10 cellular contexts compared by ENCODE assay signal in genomic region chr16:66979011-66979717, GRCh38. TPM values are rescaled to one million over a fixed set of nuclear protein-coding genes. Genes with fewer than 3 reads are reported as not detected.
A peak's percentile ranks its signal among the peaks of the same experiment; 100 is the strongest.
DNase-seq lines count a peak whose midpoint lies in the region; TF ChIP-seq lines count a peak whose summit lies in the region.
"Had no signal": no experiment of that assay in that cellular context is flagged by ENCODE, and none has a peak within 500 bp of the region (broad histone marks: within the 10 kb centered on the region; RNA-seq: fewer than 3 reads in every experiment).

No MANE protein-coding gene starts in this region.

- H3K4me3 ChIP-seq in left ventricle myocardium inferior (no peak overlapping the region), brain microvascular endothelial cell (ENCODE audit: low read depth, low read length) (no peak overlapping the region)

- intact Hi-C loops in left ventricle myocardium inferior (cut with micrococcal nuclease), result loop anchor here (5.0 kb wide), 1 partner anchor 173 kb away; the partner anchor contains the start of gene B3GNT9

- H3K9me3 ChIP-seq in left ventricle myocardium inferior (replicated peaks), result no peaks in the 10 kb centered on the region
- H3K9me3 ChIP-seq: BE2C had no signal

- H3K27ac ChIP-seq in left ventricle myocardium inferior (replicated peaks) (no peak overlapping the region), brain microvascular endothelial cell (no peak overlapping the region)
- H3K27ac ChIP-seq: epithelial cell of prostate had no signal

- no peaks in the 10 kb centered on the region for H3K4me1 ChIP-seq in left ventricle myocardium inferior

- in situ Hi-C loops in brain microvascular endothelial cell (cut with HindIII; ENCODE audit: low pct_ligation_motif_present, low sequenced_read_pairs), result no loop called here

- DNase-seq in A172 (ENCODE audit: low spot score) (peak; percentile 33), LHCN-M2 (ENCODE audit: low read depth) (peak; percentile 17), left ventricle myocardium inferior (peak; percentile 48), brain microvascular endothelial cell (no peak), DMS79 (lab: John Stamatoyannopoulos, UW) (no peak), T-helper 9 cell (no peak)
- DNase-seq: activated T-cell treated with anti-CD3 and anti-CD28 coated beads for 4 hours, BE2C, naive B cell had no signal

- TF ChIP-seq CTCF in left ventricle myocardium inferior (IDR thresholded peaks at IDR 0.05; ENCODE audit: borderline replicate concordance) (no peak), brain microvascular endothelial cell (IDR thresholded peaks at IDR 0.05; ENCODE audit: low read depth, low read length, missing control alignments) (no peak)

- H3K36me3 ChIP-seq in left ventricle myocardium inferior, result no peaks in the 10 kb centered on the region
- no peaks in the 10 kb centered on the region for H3K36me3 ChIP-seq in brain microvascular endothelial cell (replicated peaks)
- H3K36me3 ChIP-seq: BE2C had no signal

- H3K27me3 ChIP-seq in left ventricle myocardium inferior (ENCODE audit: low read depth), result peaks cover 7% of the 10 kb centered on the region
- H3K27me3 ChIP-seq in brain microvascular endothelial cell (replicated peaks), result no peaks in the 10 kb centered on the region
- H3K27me3 ChIP-seq: BE2C had no signal

RNA-seq across cellular contexts. Expression of gene CES4A, which starts 9.2 kb away (rescaled TPM):
- total RNA-seq in A172 (2014; rRNA removed; shearing (Covaris generic)), result not detected in 2 replicates
- 0.06 and 0.77 TPM in 2 replicates for total RNA-seq in LHCN-M2 (2014; rRNA removed)
- 0.06 TPM for polyA plus RNA-seq in LHCN-M2 (2012)
- total RNA-seq in left ventricle myocardium inferior, result 11.0 TPM

RNA-seq across cellular contexts. Expression of gene CES3, which starts 18.1 kb away (rescaled TPM):
- total RNA-seq in A172 (2014; rRNA removed; shearing (Covaris generic)), result 0.05 and 0.17 TPM in 2 replicates
- total RNA-seq in LHCN-M2 (2014; rRNA removed) (0.75 and 0.96 TPM in 2 replicates), left ventricle myocardium inferior (1.0 TPM)
- polyA plus RNA-seq in LHCN-M2 (2012), result 0.05 TPM

RNA-seq across cellular contexts. Expression of gene CES2, which starts 43.8 kb away (rescaled TPM):
- total RNA-seq in A172 (2014; rRNA removed; shearing (Covaris generic)), result 19.7 TPM in 2 replicates
- total RNA-seq in LHCN-M2 (2014; rRNA removed), result 45.8 and 53.4 TPM in 2 replicates
- 29.1 TPM for polyA plus RNA-seq in LHCN-M2 (2012)
- 88.5 TPM for total RNA-seq in left ventricle myocardium inferior

RNA-seq across cellular contexts. Expression of gene CIAO2B, which starts 45.0 kb away (rescaled TPM):
- total RNA-seq in A172 (2014; rRNA removed; shearing (Covaris generic)), result 150 and 174 TPM in 2 replicates
- total RNA-seq in LHCN-M2 (2014; rRNA removed), result 147 and 148 TPM in 2 replicates
- 252 TPM for polyA plus RNA-seq in LHCN-M2 (2012)
- 127 TPM for total RNA-seq in left ventricle myocardium inferior

RNA-seq across cellular contexts. Expression of gene CBFB, which starts 49.8 kb away (rescaled TPM):
- 72.3 and 89.4 TPM in 2 replicates for total RNA-seq in A172 (2014; rRNA removed; shearing (Covaris generic))
- 121 and 123 TPM in 2 replicates for total RNA-seq in LHCN-M2 (2014; rRNA removed)
- 41.4 TPM for polyA plus RNA-seq in LHCN-M2 (2012)
- 25.2 TPM for total RNA-seq in left ventricle myocardium inferior

Comparison
In these comparisons a context has a peak if more than half of its experiments do, and no peak if none do; other contexts are left out.
1. DNase-seq: peak in A172 (single experiment), LHCN-M2 (single experiment) and left ventricle myocardium inferior (single experiment); none in brain microvascular endothelial cell (single experiment), DMS79 (single experiment) and T-helper 9 cell (single experiment).